14 cellular contexts compared by ENCODE assay signal in genomic region chr18:56233595-56233994, GRCh38.
DNase-seq lines count a peak whose midpoint lies in the region; ATAC-seq, FAIRE-seq and TF ChIP-seq lines count a peak whose summit lies in the region.
"Had no signal": no experiment of that assay in that cellular context is flagged by ENCODE, and none has a peak within 500 bp of the region (broad histone marks: within the 10 kb centered on the region; RNA-seq: fewer than 3 reads in every experiment).

No MANE protein-coding gene starts in this region.

- FAIRE-seq in HepG2 (lab: Jason Lieb, UNC): no peak
- FAIRE-seq: A549 had no signal

- no peak overlapping the region for H3K27ac ChIP-seq in HepG2 (ENCODE audit: extremely low read length, insufficient read depth, low read length)
- H3K27ac ChIP-seq: A549, PC-9 had no signal

- no peak overlapping the region for H3K4me3 Mint-ChIP-seq in chondrocyte (ENCODE audit: unreplicated experiment)
- H3K4me3 Mint-ChIP-seq in T-helper 17 cell: no peak overlapping the region
- H3K4me3 Mint-ChIP-seq: activated B cell treated with CpG ODN at 0.5 μM for 24 hours; activated T-helper 17 cell treated with anti-CD3 and anti-CD28 coated beads, Interleukin-2, amount 50 U/mL, for 72 hours had no signal

- H3K4me2 ChIP-seq in HepG2 (ENCODE audit: low read depth, low read length): no peak overlapping the region
- H3K4me2 ChIP-seq: A549, PC-9 had no signal

- BruUV-seq in HepG2 (replicated peaks; lab: Mats Ljungman, UMichigan): no TSS peak

- TF ChIP-seq EP300 in HepG2 (IDR thresholded peaks at IDR 0.05; ENCODE audit: low read depth in 2 of 2, low read length in 2 of 2) (no peak), HepG2 (CRISPR knock-in tag; IDR thresholded peaks at IDR 0.05; ENCODE audit: borderline replicate concordance) (no peak)

- no peak overlapping the region for H3K9ac ChIP-seq in HepG2 (ENCODE audit: insufficient read depth, low read depth, low read length)

- peaks cover 28% of the 10 kb centered on the region for H3K4me1 Mint-ChIP-seq in chondrocyte (ENCODE audit: low read depth)
- no peaks in the 10 kb centered on the region for H3K4me1 Mint-ChIP-seq in T-helper 17 cell
- H3K4me1 Mint-ChIP-seq: activated T-helper 17 cell treated with anti-CD3 and anti-CD28 coated beads, Interleukin-2, amount 50 U/mL, for 72 hours had no signal

- no peaks in the 10 kb centered on the region for H3K27me3 ChIP-seq in HepG2 (ENCODE audit: control insufficient read depth in 1 of 2, insufficient read depth in 2 of 2, low read length in 2 of 2)

- POLR2A ChIA-PET in HepG2 (lab: Yijun Ruan, JAX): no interaction called here

- H4K20me1 ChIP-seq in HepG2 (ENCODE audit: insufficient read depth, low read length): no peaks in the 10 kb centered on the region

- TF ChIP-seq POLR2A in HepG2 (IDR thresholded peaks at IDR 0.05; ENCODE audit: insufficient read depth in 1 of 2, low read depth in 2 of 2, low read length in 2 of 2): no peak

- CTCF ChIA-PET in HepG2 (lab: Yijun Ruan, JAX; ENCODE audit: low intra/inter-chr PET ratio, low total read pairs): no interaction called here

- DNase-seq in A172 (ENCODE audit: low spot score) (peak; percentile 39), M059J (ENCODE audit: low read depth) (peak; percentile 81), chondrocyte (ENCODE audit: low spot score) (no peak), kidney tubule cell (ENCODE audit: low spot score) (peak; percentile 22), hypothalamus (lab: John Stamatoyannopoulos, UW) (no peak), HepG2 (ENCODE audit: low spot score) (no peak), T-helper 17 cell (no peak)
- DNase-seq: activated B cell treated with CpG ODN at 0.5 μM for 24 hours; effector CD8-positive, alpha-beta T cell; NCI-H1694; PC-9 had no signal

- TF ChIP-seq CTCF in chondrocyte (IDR thresholded peaks at IDR 0.05): no peak
- TF ChIP-seq CTCF in HepG2 (CRISPR knock-in tag; IDR thresholded peaks at IDR 0.05): no peak

- no peaks in the 10 kb centered on the region for H3K79me2 ChIP-seq in HepG2 (ENCODE audit: insufficient read depth, low read length)

- H3K4me1 ChIP-seq in HepG2 (ENCODE audit: insufficient read depth, low read length): no peaks in the 10 kb centered on the region
- H3K4me1 ChIP-seq: A549 had no signal

- H2AFZ ChIP-seq in HepG2 (ENCODE audit: low read length): no peak overlapping the region
- H2AFZ ChIP-seq: PC-9 had no signal

- TF ChIP-seq RAD21 in HepG2 (CRISPR knock-in tag; IDR thresholded peaks at IDR 0.05): no peak

- ATAC-seq in HepG2 (no peak), T-helper 17 cell (no peak), HG02870 (IDR thresholded peaks at IDR 0.05; ENCODE audit: unreplicated experiment) (no peak)
- ATAC-seq: A549; activated T-helper 17 cell treated with anti-CD3 and anti-CD28 coated beads, Interleukin-2, amount 50 U/mL, for 72 hours had no signal

- H3K36me3 ChIP-seq in HepG2 (replicated peaks in 1 of 2; ENCODE audit: control insufficient read depth in 1 of 2, insufficient read depth in 2 of 2, low read length in 2 of 2): no peaks in the 10 kb centered on the region

- intact Hi-C loops in HepG2 (cut with micrococcal nuclease; ENCODE audit: unreplicated experiment): no loop called here

- H3K9me3 Mint-ChIP-seq in chondrocyte (ENCODE audit: low read depth): peaks cover 19% of the 10 kb centered on the region

- 8% methylated on average over 2 of the region's 2 CpGs for WGBS in HepG2 (ENCODE audit: low lambda C conversion rate)

- in situ Hi-C loops in HepG2 (cut with HindIII; ENCODE audit: extremely low pct_ligation_motif_present, low pct_unique_long_range_greater_than_20kb): no loop called here

- H3K9me3 ChIP-seq in HepG2 (ENCODE audit: low read length) (peaks cover 36% of the 10 kb centered on the region), T-helper 17 cell (ENCODE audit: control insufficient read depth, low read length, poor library complexity, severe bottlenecking) (no peaks in the 10 kb centered on the region)
- H3K9me3 ChIP-seq: A549 had no signal

- H3K27ac Mint-ChIP-seq in chondrocyte (ENCODE audit: unreplicated experiment) (peak overlapping the region; percentile 81), T-helper 17 cell (no peak overlapping the region)
- H3K27ac Mint-ChIP-seq: activated T-helper 17 cell treated with anti-CD3 and anti-CD28 coated beads, Interleukin-2, amount 50 U/mL, for 72 hours had no signal

- no peak overlapping the region for H3K4me3 ChIP-seq in HepG2 (replicated peaks in 1 of 3; ENCODE audit: insufficient read depth in 1 of 3, low read depth in 2 of 3, low read length in 3 of 3)
- H3K4me3 ChIP-seq: A549, PC-9 had no signal

- H3K36me3 Mint-ChIP-seq in chondrocyte (ENCODE audit: low read depth) (peaks cover 7% of the 10 kb centered on the region), T-helper 17 cell (ENCODE audit: low read depth) (no peaks in the 10 kb centered on the region)

- H3K27me3 Mint-ChIP-seq in chondrocyte (ENCODE audit: low read depth) (no peaks in the 10 kb centered on the region), T-helper 17 cell (no peaks in the 10 kb centered on the region)
- H3K27me3 Mint-ChIP-seq: activated B cell treated with CpG ODN at 0.5 μM for 24 hours had no signal

TF ChIP-seq in HepG2, 621 proteins besides CTCF, POLR2A, EP300 and RAD21:
- no peak for TF ChIP-seq ZNF589 (CRISPR knock-in tag; conservative IDR thresholded peaks at IDR 0.05)
- no peak for TF ChIP-seq PAX8 (CRISPR knock-in tag; IDR thresholded peaks at IDR 0.05; ENCODE audit: borderline replicate concordance)
- no peak for TF ChIP-seq ZNF709 (CRISPR knock-in tag; IDR thresholded peaks at IDR 0.05)
- no peak for TF ChIP-seq ZNF552 (CRISPR knock-in tag; IDR thresholded peaks at IDR 0.05; ENCODE audit: borderline replicate concordance)

Comparison
In these comparisons a context has a peak if more than half of its experiments do, and no peak if none do; other contexts are left out.
1. DNase-seq: peak in A172 (single experiment), M059J (single experiment) and kidney tubule cell (single experiment); none in chondrocyte (single experiment), hypothalamus (0 of 51), HepG2 (single experiment) and T-helper 17 cell (0 of 3).